In the genomic region with DNA sequence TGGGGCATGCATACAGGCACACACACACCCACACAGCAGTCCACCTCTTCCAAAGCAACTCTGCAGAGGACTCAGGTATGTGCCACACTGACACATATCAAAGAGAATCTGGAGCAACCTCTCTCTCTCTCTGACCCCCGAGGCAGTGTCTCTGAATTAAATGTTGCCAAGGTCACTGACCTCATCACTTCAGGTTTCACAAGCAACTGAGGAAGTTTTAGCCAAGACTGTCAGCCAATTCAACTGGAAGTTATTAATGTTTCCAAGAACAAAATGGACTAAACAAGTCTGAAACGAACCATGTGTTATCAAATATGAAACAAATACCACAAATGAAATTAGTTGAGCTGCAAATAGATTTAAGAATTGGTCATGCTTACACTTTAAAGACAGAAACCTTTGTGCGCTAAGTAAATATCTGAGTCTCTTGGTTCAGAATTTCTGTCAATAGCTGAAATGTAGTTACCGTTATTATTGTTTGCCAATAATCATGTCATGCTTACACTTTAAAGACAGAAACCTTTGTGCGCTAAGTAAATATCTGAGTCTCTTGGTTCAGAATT, we compare ENCODE assay signal across 26 cellular contexts.
DNase-seq lines count a peak whose midpoint lies in the region; ATAC-seq and TF ChIP-seq lines count a peak whose summit lies in the region.
"Had no signal": no experiment of that assay in that cellular context is flagged by ENCODE, and none has a peak within 500 bp of the region (broad histone marks: within the 10 kb centered on the region; RNA-seq: fewer than 3 reads in every experiment).

No MANE protein-coding gene starts in this region.

- H3K4me3 ChIP-seq in HCT116 (replicated peaks in 1 of 2; ENCODE audit: low read depth in 1 of 2, low read length in 2 of 2): no peak overlapping the region
- H3K4me3 ChIP-seq in neural progenitor cell: no peak overlapping the region
- H3K4me3 ChIP-seq: esophagus muscularis mucosa, suprapubic skin, vagina had no signal

- H2AFZ ChIP-seq in HCT116 (ENCODE audit: low read depth, low read length, poor library complexity, severe bottlenecking) (no peak overlapping the region), neural progenitor cell (replicated peaks) (no peak overlapping the region)
- H2AFZ ChIP-seq: parathyroid adenoma had no signal

- no peaks in the 10 kb centered on the region for H3K9me3 ChIP-seq in HCT116 (ENCODE audit: control insufficient read depth in 1 of 2, insufficient read depth in 1 of 2, low read depth in 1 of 2, low read length in 2 of 2)
- no peaks in the 10 kb centered on the region for H3K9me3 ChIP-seq in neural progenitor cell (ENCODE audit: low read depth)
- H3K9me3 ChIP-seq: esophagus muscularis mucosa, suprapubic skin, vagina had no signal

- RAD21 ChIA-PET in HCT116 (lab: Charles Lee; ENCODE audit: low non-redundant PET in 1 of 2, low total read pairs in 2 of 2, uncharacterized antibody in 2 of 2, unreplicated experiment in 2 of 2): no interaction called here

- DNase-seq in HCT116 (ENCODE audit: low read depth, low spot score): no peak
- DNase-seq in SK-MEL-5 (ENCODE audit: low read depth, low spot score): peak; percentile 3
- DNase-seq in foreskin keratinocyte: peak in 1 of 2 donors; percentile 63
- no peak for DNase-seq in neural progenitor cell (ENCODE audit: low spot score)
- DNase-seq in NCI-H2196 (lab: John Stamatoyannopoulos, UW; ENCODE audit: unreplicated experiment): no peak
- DNase-seq in nucleus accumbens (lab: John Stamatoyannopoulos, UW): no peak
- no peak for DNase-seq in stimulated activated effector memory CD8-positive, alpha-beta T cell treated with anti-CD3 and anti-CD28 coated beads, Interleukin-12 subunit alpha, Interleukin-12 subunit beta, amount 100 ng/mL, for 72 hours (ENCODE audit: low spot score in 2 of 2)
- DNase-seq: activated CD4-positive, alpha-beta T cell treated with anti-CD3 and anti-CD28 coated beads for 36 hours; activated naive CD4-positive, alpha-beta T cell treated with anti-CD3 and anti-CD28 coated beads, Interleukin-2, amount 10 ng/mL, durations not matched to agents 7 days and 5 days; activated T-cell treated with anti-CD3 and anti-CD28 coated beads, Interleukin-2, amount 50 U/mL, for 72 hours; amygdala; CD4-positive, alpha-beta T cell; DMS153; kidney glomerular epithelial cell; natural killer cell; NCI-H1694; NCI-H2171 treated with DMSO at 0.1 percent for 48 hours; NCI-H748 treated with DMSO at 0.1 percent for 48 hours; SIG-M5; stimulated activated CD4-positive, alpha-beta T cell treated with anti-CD3 and anti-CD28 coated beads, Interleukin-1b, Interleukin-23, amount 100 ng/mL, for 48 hours had no signal

- H3K4me2 ChIP-seq in HCT116 (ENCODE audit: low read length) (peak overlapping the region; percentile 24; the same call in 1 of the 2 replicates), neural progenitor cell (no peak overlapping the region)
- H3K4me2 ChIP-seq: KMS-11 had no signal

- H3K79me2 ChIP-seq in HCT116 (ENCODE audit: insufficient read depth, low read length) (no peaks in the 10 kb centered on the region), neural progenitor cell (ENCODE audit: low read depth) (no peaks in the 10 kb centered on the region)
- H3K79me2 ChIP-seq: parathyroid adenoma had no signal

- H4K20me1 ChIP-seq in HCT116 (ENCODE audit: insufficient read depth): peaks cover 4% of the 10 kb centered on the region; the same call in 1 of the 2 replicates
- H4K20me1 ChIP-seq in neural progenitor cell (ENCODE audit: low read depth): no peaks in the 10 kb centered on the region

- no peaks in the 10 kb centered on the region for H3K9me2 ChIP-seq in HCT116 (ENCODE audit: insufficient read depth)

- H3K4me1 ChIP-seq in HCT116 (ENCODE audit: control insufficient read depth in 1 of 2, insufficient read depth in 2 of 2, low read length in 2 of 2): peaks cover 15 to 19% of the 10 kb centered on the region in 2 experiments
- peaks cover 14% of the 10 kb centered on the region for H3K4me1 ChIP-seq in foreskin keratinocyte
- peaks cover 7% of the 10 kb centered on the region for H3K4me1 ChIP-seq in neural progenitor cell
- H3K4me1 ChIP-seq: parathyroid adenoma, suprapubic skin, vagina had no signal

- ATAC-seq in HCT116 (peak; percentile 52), foreskin keratinocyte (peak; percentile 56)
- ATAC-seq in stimulated activated effector memory CD8-positive, alpha-beta T cell treated with anti-CD3 and anti-CD28 coated beads, Interleukin-12 subunit alpha, Interleukin-12 subunit beta, amount 100 ng/mL, for 72 hours: no peak
- ATAC-seq: activated CD4-positive, alpha-beta T cell treated with anti-CD3 and anti-CD28 coated beads for 36 hours; activated T-cell treated with anti-CD3 and anti-CD28 coated beads, Interleukin-2, amount 50 U/mL, for 72 hours; natural killer cell; stimulated activated memory B cell treated with anti-CD40 and anti-IgM and Interleukin-4, amounts not matched to agents 10 μg/mL and 1 μg/mL and 100 μg/mL, for 72 hours had no signal

- H3K27ac Mint-ChIP-seq in neural progenitor cell: peak overlapping the region; percentile 25
- H3K27ac Mint-ChIP-seq in stimulated activated effector memory CD8-positive, alpha-beta T cell treated with anti-CD3 and anti-CD28 coated beads, Interleukin-12 subunit alpha, Interleukin-12 subunit beta, amount 100 ng/mL, for 72 hours: no peak overlapping the region
- H3K27ac Mint-ChIP-seq: activated CD4-positive, alpha-beta T cell treated with anti-CD3 and anti-CD28 coated beads for 36 hours; activated naive CD4-positive, alpha-beta T cell treated with anti-CD3 and anti-CD28 coated beads, Interleukin-2, amount 10 ng/mL, durations not matched to agents 7 days and 5 days; activated T-cell treated with anti-CD3 and anti-CD28 coated beads, Interleukin-2, amount 50 U/mL, for 72 hours; CD4-positive, alpha-beta T cell; natural killer cell; stimulated activated memory B cell treated with anti-CD40 and anti-IgM and Interleukin-4, amounts not matched to agents 10 μg/mL and 1 μg/mL and 100 μg/mL, for 72 hours had no signal

- no peak overlapping the region for H3K27ac ChIP-seq in HCT116 (ENCODE audit: low read depth, low read length)
- no peak overlapping the region for H3K27ac ChIP-seq in foreskin keratinocyte
- H3K27ac ChIP-seq in neural progenitor cell: no peak overlapping the region
- H3K27ac ChIP-seq: esophagus muscularis mucosa, KMS-11, parathyroid adenoma, suprapubic skin, vagina had no signal

- intact Hi-C loops in HCT116 (cut with micrococcal nuclease): no loop called here

- 0 out of 4 replicates have a peak, but pooled peaks cover 0 to 7% of the 10 kb centered on the region in 2 experiments for H3K36me3 ChIP-seq in HCT116 (ENCODE audit: control insufficient read depth in 1 of 2, insufficient read depth in 2 of 2, low read length in 2 of 2)
- no peaks in the 10 kb centered on the region for H3K36me3 ChIP-seq in neural progenitor cell

- H3K4me3 Mint-ChIP-seq in neural progenitor cell: peak overlapping the region; percentile 21
- no peak overlapping the region for H3K4me3 Mint-ChIP-seq in stimulated activated effector memory CD8-positive, alpha-beta T cell treated with anti-CD3 and anti-CD28 coated beads, Interleukin-12 subunit alpha, Interleukin-12 subunit beta, amount 100 ng/mL, for 72 hours
- H3K4me3 Mint-ChIP-seq: activated CD4-positive, alpha-beta T cell treated with anti-CD3 and anti-CD28 coated beads for 36 hours; activated naive CD4-positive, alpha-beta T cell treated with anti-CD3 and anti-CD28 coated beads, Interleukin-2, amount 10 ng/mL, durations not matched to agents 7 days and 5 days; activated T-cell treated with anti-CD3 and anti-CD28 coated beads, Interleukin-2, amount 50 U/mL, for 72 hours; CD4-positive, alpha-beta T cell; natural killer cell; stimulated activated memory B cell treated with anti-CD40 and anti-IgM and Interleukin-4, amounts not matched to agents 10 μg/mL and 1 μg/mL and 100 μg/mL, for 72 hours had no signal

- TF ChIP-seq CTCF in HCT116 (IDR thresholded peaks at IDR 0.05 in 2 of 3, conservative IDR thresholded peaks at IDR 0.05 in 1 of 3; ENCODE audit: borderline replicate concordance in 1 of 3, insufficient read depth in 1 of 3, low read depth in 2 of 3, low read length in 2 of 3): no peak
- no peak for TF ChIP-seq CTCF in foreskin keratinocyte (conservative IDR thresholded peaks at IDR 0.05)
- TF ChIP-seq CTCF in neural progenitor cell (IDR thresholded peaks at IDR 0.05): no peak

- H3K27me3 ChIP-seq in HCT116 (ENCODE audit: insufficient read depth, low read length) (no peaks in the 10 kb centered on the region), foreskin keratinocyte (no peaks in the 10 kb centered on the region), neural progenitor cell (no peaks in the 10 kb centered on the region)
- H3K27me3 ChIP-seq: esophagus muscularis mucosa, suprapubic skin, vagina had no signal

- in situ Hi-C loops in SK-MEL-5 (cut with HindIII; ENCODE audit: low pct_unique_long_range_greater_than_20kb, low sequenced_read_pairs): no loop called here

- no TSS peak for BruUV-seq in HCT116 (replicated peaks; lab: Mats Ljungman, UMichigan)

- no peaks in the 10 kb centered on the region for H3F3A ChIP-seq in neural progenitor cell (ENCODE audit: low read depth)

- peaks cover 2% of the 10 kb centered on the region for H3K9me3 Mint-ChIP-seq in neural progenitor cell
- no peaks in the 10 kb centered on the region for H3K9me3 Mint-ChIP-seq in stimulated activated effector memory CD8-positive, alpha-beta T cell treated with anti-CD3 and anti-CD28 coated beads, Interleukin-12 subunit alpha, Interleukin-12 subunit beta, amount 100 ng/mL, for 72 hours
- H3K9me3 Mint-ChIP-seq: activated naive CD4-positive, alpha-beta T cell treated with anti-CD3 and anti-CD28 coated beads, Interleukin-2, amount 10 ng/mL, durations not matched to agents 7 days and 5 days; activated T-cell treated with anti-CD3 and anti-CD28 coated beads, Interleukin-2, amount 50 U/mL, for 72 hours; CD4-positive, alpha-beta T cell; natural killer cell; stimulated activated memory B cell treated with anti-CD40 and anti-IgM and Interleukin-4, amounts not matched to agents 10 μg/mL and 1 μg/mL and 100 μg/mL, for 72 hours had no signal

- no peak for TF ChIP-seq POLR2A in HCT116 (IDR thresholded peaks at IDR 0.05; ENCODE audit: borderline replicate concordance, extremely low read depth, insufficient read depth, insufficient read length)

- peaks cover 17% of the 10 kb centered on the region for H3K4me1 Mint-ChIP-seq in neural progenitor cell
- no peaks in the 10 kb centered on the region for H3K4me1 Mint-ChIP-seq in stimulated activated effector memory CD8-positive, alpha-beta T cell treated with anti-CD3 and anti-CD28 coated beads, Interleukin-12 subunit alpha, Interleukin-12 subunit beta, amount 100 ng/mL, for 72 hours
- H3K4me1 Mint-ChIP-seq: activated CD4-positive, alpha-beta T cell treated with anti-CD3 and anti-CD28 coated beads for 36 hours; activated naive CD4-positive, alpha-beta T cell treated with anti-CD3 and anti-CD28 coated beads, Interleukin-2, amount 10 ng/mL, durations not matched to agents 7 days and 5 days; natural killer cell; stimulated activated memory B cell treated with anti-CD40 and anti-IgM and Interleukin-4, amounts not matched to agents 10 μg/mL and 1 μg/mL and 100 μg/mL, for 72 hours had no signal

- H3K36me3 Mint-ChIP-seq in neural progenitor cell: peaks cover 15% of the 10 kb centered on the region
- peaks cover 55% of the 10 kb centered on the region for H3K36me3 Mint-ChIP-seq in stimulated activated effector memory CD8-positive, alpha-beta T cell treated with anti-CD3 and anti-CD28 coated beads, Interleukin-12 subunit alpha, Interleukin-12 subunit beta, amount 100 ng/mL, for 72 hours
- H3K36me3 Mint-ChIP-seq: natural killer cell had no signal

- H3K9ac ChIP-seq in HCT116 (ENCODE audit: low read length) (no peak overlapping the region), neural progenitor cell (no peak overlapping the region)
- H3K9ac ChIP-seq: KMS-11, parathyroid adenoma had no signal

- CTCF ChIA-PET in HCT116 (lab: Charles Lee): no interaction called here

- POLR2A ChIA-PET in HCT116 (lab: Charles Lee): no interaction called here

- no peaks in the 10 kb centered on the region for H3K27me3 Mint-ChIP-seq in neural progenitor cell (ENCODE audit: insufficient read depth, low read depth)
- H3K27me3 Mint-ChIP-seq: activated CD4-positive, alpha-beta T cell treated with anti-CD3 and anti-CD28 coated beads for 36 hours; activated naive CD4-positive, alpha-beta T cell treated with anti-CD3 and anti-CD28 coated beads, Interleukin-2, amount 10 ng/mL, durations not matched to agents 7 days and 5 days; CD4-positive, alpha-beta T cell; stimulated activated memory B cell treated with anti-CD40 and anti-IgM and Interleukin-4, amounts not matched to agents 10 μg/mL and 1 μg/mL and 100 μg/mL, for 72 hours had no signal

- no peak for TF ChIP-seq RAD21 in HCT116 (IDR thresholded peaks at IDR 0.05; ENCODE audit: low read depth)
